ENCODE assay signal across 24 cellular contexts in the genomic region with DNA sequence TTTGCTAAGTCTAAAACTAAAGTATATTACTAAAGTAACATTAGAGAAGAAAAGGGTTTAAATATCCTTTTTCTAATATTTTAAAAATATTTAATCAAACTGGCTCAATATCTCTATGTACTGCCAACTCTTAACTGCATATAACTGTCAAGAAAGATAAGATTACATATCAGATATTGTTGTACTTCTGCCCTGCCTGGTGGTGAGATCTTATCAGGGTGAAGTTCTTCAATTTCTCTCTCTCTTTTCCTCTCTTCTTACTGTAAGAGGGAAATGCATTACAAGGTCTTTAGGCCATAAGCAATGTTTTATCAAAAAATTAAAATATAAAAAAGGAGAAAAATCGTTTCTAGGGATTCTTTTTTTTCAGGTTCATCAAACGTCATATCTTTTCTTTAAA.
"Had no signal": no experiment of that assay in that cellular context is flagged by ENCODE, and none has a peak within 500 bp of the region (broad histone marks: within the 10 kb centered on the region; RNA-seq: fewer than 3 reads in every experiment).

No MANE protein-coding gene starts in this region.

- H3K27ac ChIP-seq: ascending aorta, body of pancreas, KMS-11, SK-N-MC had no signal

- H3K4me3 ChIP-seq: ascending aorta, body of pancreas, SK-N-MC had no signal

- H3K27ac Mint-ChIP-seq: activated CD8-positive, alpha-beta memory T cell treated with anti-CD3 and anti-CD28 coated beads, Interleukin-2, amount 10 ng/mL, durations not matched to agents 7 days and 5 days; activated naive CD4-positive, alpha-beta T cell treated with anti-CD3 and anti-CD28 coated beads, Interleukin-2, amount 50 U/mL, for 24 hours; activated T-cell treated with anti-CD3 and anti-CD28 coated beads, Interleukin-2, amount 50 U/mL, for 24 hours; activated T-helper 1 cell treated with anti-CD3 and anti-CD28 coated beads, Interleukin-12 subunit alpha, Interleukin-12 subunit beta, Interleukin-2, Interleukin-4 antibody, amounts not matched to agents 30 ng/mL and 10 ng/mL and 1 ng/mL, durations not matched to agents 14 hours and 24 hours and 36 hours had no signal

- H3K9me3 Mint-ChIP-seq: activated naive CD4-positive, alpha-beta T cell treated with anti-CD3 and anti-CD28 coated beads, Interleukin-2, amount 50 U/mL, for 24 hours; activated T-cell treated with anti-CD3 and anti-CD28 coated beads, Interleukin-2, amount 50 U/mL, for 24 hours; activated T-helper 1 cell treated with anti-CD3 and anti-CD28 coated beads, Interleukin-12 subunit alpha, Interleukin-12 subunit beta, Interleukin-2, Interleukin-4 antibody, amounts not matched to agents 30 ng/mL and 10 ng/mL and 1 ng/mL, durations not matched to agents 14 hours and 24 hours and 36 hours had no signal

- DNase-seq: activated CD4-positive, alpha-beta T cell treated with anti-CD3 and anti-CD28 coated beads for 4 hours; activated CD4-positive, alpha-beta T cell treated with anti-CD3 and anti-CD28 coated beads, Interleukin-2, amount 50 U/mL, for 4 hours; activated CD8-positive, alpha-beta memory T cell treated with anti-CD3 and anti-CD28 coated beads, Interleukin-2, amount 10 ng/mL, durations not matched to agents 7 days and 5 days; activated effector memory CD4-positive, alpha-beta T cell treated with Interleukin-2 at 50 U/mL for 16 hours; activated naive CD4-positive, alpha-beta T cell; activated T-cell treated with anti-CD3 and anti-CD28 coated beads, Interleukin-2, amount 50 U/mL, for 24 hours; amniotic stem cell; body of pancreas; central memory CD4-positive, alpha-beta T cell; IMR-90; NCI-H1105 treated with DMSO at 0.1 percent for 48 hours; NCI-H1436 treated with DMSO at 0.1 percent for 48 hours; NCI-H187; NCI-H2081; NCI-H226; NCI-H526; NCI-H82; RPMI8226; T-helper 1 cell had no signal

- H3K36me3 ChIP-seq: ascending aorta had no signal

- H3K4me2 ChIP-seq: KMS-11 had no signal

- H3K27me3 Mint-ChIP-seq: activated CD8-positive, alpha-beta memory T cell treated with anti-CD3 and anti-CD28 coated beads, Interleukin-2, amount 10 ng/mL, durations not matched to agents 7 days and 5 days; activated naive CD4-positive, alpha-beta T cell treated with anti-CD3 and anti-CD28 coated beads, Interleukin-2, amount 50 U/mL, for 24 hours; activated T-cell treated with anti-CD3 and anti-CD28 coated beads, Interleukin-2, amount 50 U/mL, for 24 hours had no signal

- H3K4me1 ChIP-seq: ascending aorta, body of pancreas had no signal

- H3K9ac ChIP-seq: KMS-11 had no signal

- H3K4me3 Mint-ChIP-seq: activated CD8-positive, alpha-beta memory T cell treated with anti-CD3 and anti-CD28 coated beads, Interleukin-2, amount 10 ng/mL, durations not matched to agents 7 days and 5 days; activated naive CD4-positive, alpha-beta T cell treated with anti-CD3 and anti-CD28 coated beads, Interleukin-2, amount 50 U/mL, for 24 hours; activated T-cell treated with anti-CD3 and anti-CD28 coated beads, Interleukin-2, amount 50 U/mL, for 24 hours; activated T-helper 1 cell treated with anti-CD3 and anti-CD28 coated beads, Interleukin-12 subunit alpha, Interleukin-12 subunit beta, Interleukin-2, Interleukin-4 antibody, amounts not matched to agents 30 ng/mL and 10 ng/mL and 1 ng/mL, durations not matched to agents 14 hours and 24 hours and 36 hours had no signal

- H3K9me3 ChIP-seq: ascending aorta, body of pancreas had no signal

- H3K36me3 Mint-ChIP-seq: activated CD8-positive, alpha-beta memory T cell treated with anti-CD3 and anti-CD28 coated beads, Interleukin-2, amount 10 ng/mL, durations not matched to agents 7 days and 5 days; activated naive CD4-positive, alpha-beta T cell treated with anti-CD3 and anti-CD28 coated beads, Interleukin-2, amount 50 U/mL, for 24 hours had no signal

- H3K4me1 Mint-ChIP-seq: activated CD8-positive, alpha-beta memory T cell treated with anti-CD3 and anti-CD28 coated beads, Interleukin-2, amount 10 ng/mL, durations not matched to agents 7 days and 5 days; activated naive CD4-positive, alpha-beta T cell treated with anti-CD3 and anti-CD28 coated beads, Interleukin-2, amount 50 U/mL, for 24 hours had no signal

- H3K27me3 ChIP-seq: ascending aorta, body of pancreas had no signal
